In genomic region chr15:92608866-92609700, GRCh38 we compare ENCODE assay signal across 28 cellular contexts.
"Had no signal": no experiment of that assay in that cellular context is flagged by ENCODE, and none has a peak within 500 bp of the region (broad histone marks: within the 10 kb centered on the region; RNA-seq: fewer than 3 reads in every experiment).

No MANE protein-coding gene starts in this region.

- H3K4me1 ChIP-seq: SJSA1 had no signal

- H3K9me3 ChIP-seq: MG63, SJSA1 had no signal

- H3K27me3 ChIP-seq: brain microvascular endothelial cell, MG63 had no signal

- H3K36me3 ChIP-seq: brain microvascular endothelial cell, MG63, SJSA1 had no signal

- ATAC-seq: activated CD8-positive, alpha-beta T cell treated with anti-CD3 and anti-CD28 coated beads, Interleukin-2, amount 10 ng/mL, durations not matched to agents 7 days and 5 days; Panc1; SK-N-SH treated with all-trans-retinoic acid at 6 μM for 48 hours; WTC11 had no signal

- DNase-seq: activated CD4-positive, alpha-beta T cell treated with anti-CD3 and anti-CD28 coated beads for 48 hours; activated CD4-positive, alpha-beta T cell treated with anti-CD3 and anti-CD28 coated beads, Interleukin-2, amount 50 U/mL, for 4 hours; activated CD4-positive, CD25-positive, alpha-beta regulatory T cell treated with anti-CD3 and anti-CD28 coated beads, Interleukin-2, amount 50 U/mL, for 72 hours; activated CD8-positive, alpha-beta memory T cell treated with anti-CD3 and anti-CD28 coated beads, Interleukin-2, amount 50 U/mL, for 48 hours; activated CD8-positive, alpha-beta T cell treated with anti-CD3 and anti-CD28 coated beads, Interleukin-2, amount 10 ng/mL, durations not matched to agents 7 days and 5 days; activated naive CD4-positive, alpha-beta T cell treated with anti-CD3 and anti-CD28 coated beads for 36 hours; activated T-cell treated with anti-CD3 and anti-CD28 coated beads, Interleukin-2, amount 50 U/mL, for 1 hour; amygdala; brain microvascular endothelial cell; caudate nucleus; MG63; MV-4-11; NCI-H1092 treated with DMSO at 0.1 percent for 48 hours; NCI-H1417 treated with DMSO at 0.1 percent for 48 hours; NCI-H1694; NCI-H2029 treated with DMSO at 0.1 percent for 48 hours; NCI-H345; NCI-H510A; NCI-H69; NK-92 treated with Interleukin-12 subunit alpha and Interleukin-12 subunit beta, amount 100 ng/mL, for 24 hours; OCI-M1; SHP77; SW 1271 had no signal

- H3K27ac ChIP-seq: brain microvascular endothelial cell, RWPE1, SJSA1 had no signal

- H3K4me3 ChIP-seq: MG63, SJSA1 had no signal
